In the genomic region with DNA sequence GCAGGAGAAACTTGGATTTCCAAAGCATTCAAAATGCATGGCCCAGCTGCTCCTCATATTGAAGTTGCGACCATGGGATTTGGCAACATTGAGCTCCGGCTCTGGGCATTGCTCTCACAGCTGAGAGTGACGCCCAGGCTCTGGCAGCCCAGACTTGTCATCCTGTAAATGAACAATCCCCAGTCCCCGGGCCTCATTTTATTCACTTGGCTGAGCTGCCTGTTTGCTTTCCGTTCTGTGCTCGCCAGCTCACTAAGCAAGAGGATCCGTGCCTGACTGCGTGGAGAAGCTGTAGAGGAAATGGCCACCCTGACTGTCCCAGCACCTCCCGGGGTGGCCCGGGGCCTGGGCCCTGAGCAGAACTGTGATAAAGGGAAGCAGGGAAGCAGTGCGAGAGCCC, we compare ENCODE assay signal across 11 cellular contexts.
DNase-seq lines count a peak whose midpoint lies in the region; ATAC-seq, FAIRE-seq and TF ChIP-seq lines count a peak whose summit lies in the region.
"Had no signal": no experiment of that assay in that cellular context is flagged by ENCODE, and none has a peak within 500 bp of the region (broad histone marks: within the 10 kb centered on the region; RNA-seq: fewer than 3 reads in every experiment).

No MANE protein-coding gene starts in this region.

- peak overlapping the region; percentile 75 to 92 for H3K27ac ChIP-seq in ascending aorta
- peak overlapping the region; percentile 47 to 92 (median 77) for H3K27ac ChIP-seq in heart left ventricle
- no peak overlapping the region for H3K27ac ChIP-seq in osteoblast (ENCODE audit: low read depth, low read length)
- H3K27ac ChIP-seq: HL-60, SJSA1 had no signal

- H4K20me1 ChIP-seq in osteoblast (ENCODE audit: insufficient read depth, low read length) = no peaks in the 10 kb centered on the region

- intact Hi-C loops in ascending aorta (cut with DNase I) = loop anchor here (5.0 kb wide), 2 partner anchors 43 to 63 kb away; no protein-coding TSS in a partner anchor
- intact Hi-C loops in heart left ventricle (cut with DNase I) = loop anchor here in 4 of 10 donors (10.0 kb wide), 1 partner anchor 151 kb away; no protein-coding TSS in a partner anchor

- H3K4me1 ChIP-seq in ascending aorta = peaks cover 0 to 22% of the 10 kb centered on the region in 2 donors
- peaks cover 15 to 65% (median 34%) of the 10 kb centered on the region in 12 donors for H3K4me1 ChIP-seq in heart left ventricle
- H3K4me1 ChIP-seq in osteoblast (ENCODE audit: insufficient read depth, low read length) = no peaks in the 10 kb centered on the region

- TF ChIP-seq CTCF in ascending aorta (IDR thresholded peaks at IDR 0.05) (no peak), heart left ventricle (IDR thresholded peaks at IDR 0.05) (no peak), osteoblast (IDR thresholded peaks at IDR 0.05; ENCODE audit: extremely low read depth, low read depth, low read length) (no peak)

- H3K9me3 ChIP-seq in ascending aorta (no peaks in the 10 kb centered on the region), heart left ventricle (no peaks in the 10 kb centered on the region), osteoblast (ENCODE audit: low read depth, low read length) (no peaks in the 10 kb centered on the region)
- H3K9me3 ChIP-seq: SJSA1 had no signal

- no peak for FAIRE-seq in GM12892 (lab: Jason Lieb, UNC)

- 8 to 25% (median 17%) methylated on average over 10 to 11 of the region's 11 CpGs for WGBS in heart left ventricle, 4 donors

- H3K27me3 ChIP-seq in ascending aorta (no peaks in the 10 kb centered on the region), heart left ventricle (no peaks in the 10 kb centered on the region), osteoblast (ENCODE audit: insufficient read depth, low read length) (peaks cover 25% of the 10 kb centered on the region)
- H3K27me3 ChIP-seq: SJSA1 had no signal

- TF ChIP-seq POLR2A in heart left ventricle (IDR thresholded peaks at IDR 0.05) = no peak
- TF ChIP-seq POLR2A in GM12892 (IDR thresholded peaks at IDR 0.05; ENCODE audit: low read depth, low read length) = no peak

- ATAC-seq in heart left ventricle (peak; percentile 72 to 93 (median 92)), GM21786 (IDR thresholded peaks at IDR 0.05; ENCODE audit: unreplicated experiment) (no peak)

- no peak overlapping the region for H3K4me2 ChIP-seq in osteoblast (ENCODE audit: insufficient read depth, low read length)

- DNase-seq in C1 segment of cervical spinal cord (lab: John Stamatoyannopoulos, UW) (peak in 12 of 14 donors; percentile 13 to 80 (median 48)), ascending aorta (ENCODE audit: low spot score in 2 of 2) (peak; percentile 44 to 88), heart left ventricle (peak; percentile 76 to 88 (median 85)), osteoblast (ENCODE audit: insufficient read length, low spot score, missing footprints) (no peak), NCI-H1048 (lab: John Stamatoyannopoulos, UW) (no peak), GM12892 (ENCODE audit: insufficient read length) (no peak)
- DNase-seq in activated CD8-positive, alpha-beta memory T cell treated with anti-CD3 and anti-CD28 coated beads, Interleukin-2, amount 50 U/mL, for 4 hours = no peak
- DNase-seq: CD4-positive, alpha-beta memory T cell had no signal

- H3K4me3 ChIP-seq in ascending aorta (no peak overlapping the region), heart left ventricle (no peak overlapping the region), osteoblast (ENCODE audit: insufficient read depth, low read length) (no peak overlapping the region)
- H3K4me3 ChIP-seq: SJSA1 had no signal

- H2AFZ ChIP-seq in osteoblast (ENCODE audit: low read length) = peak overlapping the region; percentile 42

- no peaks in the 10 kb centered on the region for H3K36me3 ChIP-seq in ascending aorta
- H3K36me3 ChIP-seq in heart left ventricle = no peaks in the 10 kb centered on the region
- H3K36me3 ChIP-seq in osteoblast (ENCODE audit: insufficient read depth, low read length) = no peaks in the 10 kb centered on the region
- H3K36me3 ChIP-seq: SJSA1 had no signal

- no peaks in the 10 kb centered on the region for H3K79me2 ChIP-seq in osteoblast (ENCODE audit: insufficient read depth, low read length)

Comparison
In these comparisons a context has a peak if more than half of its experiments do, and no peak if none do; other contexts are left out.
1. DNase-seq: peak in C1 segment of cervical spinal cord (12 of 14), ascending aorta (2 of 2) and heart left ventricle (5 of 5); none in osteoblast (single experiment), NCI-H1048 (single experiment), GM12892 (single experiment) and activated CD8-positive, alpha-beta memory T cell treated with anti-CD3 and anti-CD28 coated beads, Interleukin-2, amount 50 U/mL, for 4 hours (single experiment).